Comparison of ENCODE assay signal across 1 cellular context in genomic region chr21:34886554-34887385, GRCh38.
TF ChIP-seq lines count a peak whose summit lies in the region.

No MANE protein-coding gene starts in this region.

TF ChIP-seq in HCT116, 20 proteins besides CTCF, POLR2A, EP300 and RAD21 (continued from another document):
- TF ChIP-seq EGR1 (IDR thresholded peaks at IDR 0.05; ENCODE audit: low read depth): no peak
- TF ChIP-seq SP1 (IDR thresholded peaks at IDR 0.05; ENCODE audit: low read depth): no peak
- no peak for TF ChIP-seq YY1 (IDR thresholded peaks at IDR 0.05; ENCODE audit: extremely low read depth, insufficient replicate concordance, low read depth, low read length)
- no peak for TF ChIP-seq MAX (IDR thresholded peaks at IDR 0.05)
- no peak for TF ChIP-seq ZNF274 (IDR thresholded peaks at IDR 0.05; ENCODE audit: low read depth, low read length)
